In genomic region chr12:111841750-111842555, GRCh38 we compare ENCODE assay signal across 1 cellular context.
A peak's percentile ranks its signal among the peaks of the same experiment; 100 is the strongest.
TF ChIP-seq lines count a peak whose summit lies in the region.

Gene MAPKAPK5, plus strand, starts transcription at chr12:111842228. Its CDS starts 506 bp downstream, at chr12:111842734.

TF ChIP-seq in K562, 482 proteins besides CTCF, POLR2A, EP300 and RAD21 (continued from another document and continues in another):
- TF ChIP-seq USF1 (CRISPR knock-in tag; IDR thresholded peaks at IDR 0.05) = no peak
- no peak for TF ChIP-seq NFRKB (IDR thresholded peaks at IDR 0.05; ENCODE audit: low read depth)
- no peak; the same call in 1 of the 2 replicates for TF ChIP-seq CUX1 (CRISPR knock-in tag; IDR thresholded peaks at IDR 0.05)
- 0 out of 2 replicates have a peak, but pooled peaks have one; percentile 29 for TF ChIP-seq CBX5 (IDR thresholded peaks at IDR 0.05; ENCODE audit: borderline replicate concordance, low read depth)
- no peak for TF ChIP-seq ZNF586 (CRISPR knock-in tag; conservative IDR thresholded peaks at IDR 0.05)
- no peak for TF ChIP-seq MTA2 (IDR thresholded peaks at IDR 0.05; ENCODE audit: low read depth)
- peak; percentile 96 for TF ChIP-seq JUN (IDR thresholded peaks at IDR 0.05; ENCODE audit: borderline replicate concordance, low read depth, low read length)
- TF ChIP-seq JUN (CRISPR knock-in tag; IDR thresholded peaks at IDR 0.05; ENCODE audit: borderline replicate concordance) = 0 out of 2 replicates have a peak, but pooled peaks have one; percentile 42
- peak; percentile 32 to 88; a peak in 3 of 4 replicates for TF ChIP-seq TBL1XR1 (IDR thresholded peaks at IDR 0.05; ENCODE audit: low read length in 2 of 2)
- TF ChIP-seq HBP1 (CRISPR knock-in tag; IDR thresholded peaks at IDR 0.05) = no peak
- TF ChIP-seq NFIC (IDR thresholded peaks at IDR 0.05) = no peak
- no peak; the same call in 1 of the 2 replicates for TF ChIP-seq DPF2 (IDR thresholded peaks at IDR 0.05)
- peak; percentile 98 for TF ChIP-seq JUNB (CRISPR knock-in tag; conservative IDR thresholded peaks at IDR 0.05)
- TF ChIP-seq ZNF212 (CRISPR knock-in tag; IDR thresholded peaks at IDR 0.05) = no peak
- TF ChIP-seq NFE2L1 (tag; IDR thresholded peaks at IDR 0.05; ENCODE audit: borderline replicate concordance, low read depth) = no peak
- peak; percentile 28; the same call in 1 of the 2 replicates for TF ChIP-seq TCF7 (IDR thresholded peaks at IDR 0.05; ENCODE audit: borderline replicate concordance)
- no peak for TF ChIP-seq ZNF780A (CRISPR knock-in tag; IDR thresholded peaks at IDR 0.05)
- TF ChIP-seq ATF3 (IDR thresholded peaks at IDR 0.05) = peak; percentile 99
- TF ChIP-seq ATF3 (CRISPR knock-in tag; conservative IDR thresholded peaks at IDR 0.05) = peak; percentile 91
- TF ChIP-seq E2F4 (CRISPR knock-in tag; IDR thresholded peaks at IDR 0.05; ENCODE audit: low read depth) = no peak
- TF ChIP-seq ZBTB9 (CRISPR knock-in tag; IDR thresholded peaks at IDR 0.05) = peak; percentile 74; the same call in 1 of the 2 replicates
- TF ChIP-seq XRCC3 (IDR thresholded peaks at IDR 0.05) = no peak
- TF ChIP-seq ZBTB7A (IDR thresholded peaks at IDR 0.05; ENCODE audit: borderline replicate concordance, control insufficient read depth, low read depth, low read length) = no peak
- TF ChIP-seq ZNF224 (CRISPR knock-in tag; IDR thresholded peaks at IDR 0.05) = 0 out of 2 replicates have a peak, but pooled peaks have one; percentile 68
- TF ChIP-seq ZNF354B (CRISPR knock-in tag; IDR thresholded peaks at IDR 0.05) = no peak
- TF ChIP-seq TRIM24 (IDR thresholded peaks at IDR 0.05) = no peak
- TF ChIP-seq PKNOX1 (IDR thresholded peaks at IDR 0.05) = no peak
- peak in 1 of 3 experiments; percentile 16; a peak in 1 of 6 replicates for TF ChIP-seq ZBTB11 (CRISPR knock-in tag; IDR thresholded peaks at IDR 0.05)
- peak; percentile 73; the same call in 1 of the 2 replicates for TF ChIP-seq ZNF511 (CRISPR knock-in tag; IDR thresholded peaks at IDR 0.05)
- no peak for TF ChIP-seq RNF219 (CRISPR knock-in tag; IDR thresholded peaks at IDR 0.05)
- peak; percentile 96 for TF ChIP-seq NFE2 (IDR thresholded peaks at IDR 0.05; ENCODE audit: low read depth)
- TF ChIP-seq ZNF655 (CRISPR knock-in tag; IDR thresholded peaks at IDR 0.05) = no peak
- peak; percentile 84 for TF ChIP-seq TFAP4 (CRISPR knock-in tag; IDR thresholded peaks at IDR 0.05; ENCODE audit: borderline replicate concordance)
- no peak for TF ChIP-seq CCAR2 (IDR thresholded peaks at IDR 0.05; ENCODE audit: low read depth, low read length)
- no peak for TF ChIP-seq ZNF57 (CRISPR knock-in tag; IDR thresholded peaks at IDR 0.05)
- no peak for TF ChIP-seq DLX4 (CRISPR knock-in tag; IDR thresholded peaks at IDR 0.05)
- peak; percentile 100 for TF ChIP-seq SIN3B (IDR thresholded peaks at IDR 0.05; ENCODE audit: low read depth)
